Comparison of ENCODE assay signal across 9 cellular contexts in genomic region chr12:78120866-78121590, GRCh38.
DNase-seq lines count a peak whose midpoint lies in the region; ATAC-seq, FAIRE-seq and TF ChIP-seq lines count a peak whose summit lies in the region.
"Had no signal": no experiment of that assay in that cellular context is flagged by ENCODE, and none has a peak within 500 bp of the region (broad histone marks: within the 10 kb centered on the region; RNA-seq: fewer than 3 reads in every experiment).

No MANE protein-coding gene starts in this region.

- TF ChIP-seq POLR2A in uterus (IDR thresholded peaks at IDR 0.05) = no peak

- H3K27ac ChIP-seq in keratinocyte (ENCODE audit: control insufficient read depth, insufficient read depth, low read length) (peak overlapping the region; percentile 30), uterus (no peak overlapping the region), left lung (no peak overlapping the region)

- no peak overlapping the region for H3K9ac ChIP-seq in keratinocyte (ENCODE audit: control insufficient read depth, extremely low read depth, insufficient read depth, low read length)

- no peak overlapping the region for H2AFZ ChIP-seq in keratinocyte (ENCODE audit: control insufficient read depth, low read length)

- no peaks in the 10 kb centered on the region for H3K79me2 ChIP-seq in keratinocyte (ENCODE audit: control insufficient read depth, insufficient read depth, low read length)

- H3K27me3 ChIP-seq in keratinocyte (ENCODE audit: control insufficient read depth, extremely low read depth, insufficient read depth, low read length) (no peaks in the 10 kb centered on the region), uterus (no peaks in the 10 kb centered on the region), left lung (no peaks in the 10 kb centered on the region)

- peak in 1 of 3 experiments; percentile 9 for TF ChIP-seq CTCF in keratinocyte (optimal IDR thresholded peaks at IDR 0.05 in 1 of 3, IDR thresholded peaks at IDR 0.05 in 1 of 3, conservative IDR thresholded peaks at IDR 0.05 in 1 of 3; ENCODE audit: extremely low read depth in 1 of 3, insufficient read depth in 2 of 3, low read length in 3 of 3)
- no peak for TF ChIP-seq CTCF in uterus (IDR thresholded peaks at IDR 0.05)
- TF ChIP-seq CTCF in left lung (IDR thresholded peaks at IDR 0.05) = no peak

- H3K4me1 ChIP-seq in keratinocyte (ENCODE audit: control insufficient read depth, extremely low read depth, insufficient read depth, low read length) = peaks cover 7% of the 10 kb centered on the region
- H3K4me1 ChIP-seq in uterus = no peaks in the 10 kb centered on the region
- H3K4me1 ChIP-seq in left lung = no peaks in the 10 kb centered on the region

- H3K9me1 ChIP-seq in keratinocyte (ENCODE audit: control insufficient read depth, extremely low read depth, insufficient read depth, low read length) = no peaks in the 10 kb centered on the region

- H3K36me3 ChIP-seq in keratinocyte (ENCODE audit: control insufficient read depth in 2 of 2, extremely low read depth in 1 of 2, insufficient read depth in 2 of 2, low read length in 2 of 2) = peaks cover 2 to 20% of the 10 kb centered on the region in 2 experiments
- no peaks in the 10 kb centered on the region for H3K36me3 ChIP-seq in uterus
- H3K36me3 ChIP-seq in left lung = no peaks in the 10 kb centered on the region

- peak; percentile 18 for DNase-seq in COR-L47 (lab: John Stamatoyannopoulos, UW)
- peak; percentile 37 for DNase-seq in SK-N-DZ (ENCODE audit: low spot score)
- DNase-seq in keratinocyte (ENCODE audit: low read depth, low spot score) = no peak
- no peak for DNase-seq in uterus
- no peak for DNase-seq in left lung
- DNase-seq: stimulated activated naive B cell treated with anti-CD40 and anti-IgM and Interleukin-4, amounts not matched to agents 10 μg/mL and 1 μg/mL and 100 μg/mL, for 72 hours had no signal

- intact Hi-C loops in uterus (cut with DNase I; ENCODE audit: low total_unique reads) = no loop called here
- intact Hi-C loops in left lung (cut with DNase I) = no loop called here

- no peaks in the 10 kb centered on the region for H3K9me3 ChIP-seq in keratinocyte (ENCODE audit: control insufficient read depth, low read depth, low read length)
- no peaks in the 10 kb centered on the region for H3K9me3 ChIP-seq in uterus
- H3K9me3 ChIP-seq in left lung = no peaks in the 10 kb centered on the region

- dilution Hi-C loops in keratinocyte (cut with MboI; ENCODE audit: extremely low pct_ligation_motif_present, low sequenced_read_pairs) = no loop called here

- TF ChIP-seq EP300 in Ishikawa (IDR thresholded peaks at IDR 0.05; ENCODE audit: borderline replicate concordance) = no peak

- no peak for FAIRE-seq in keratinocyte (lab: Jason Lieb, UNC)

- ATAC-seq in GM18868 (IDR thresholded peaks at IDR 0.05; ENCODE audit: unreplicated experiment) (no peak), HG02840 (IDR thresholded peaks at IDR 0.05; ENCODE audit: low FRiP score, unreplicated experiment) (no peak), left lung (no peak)
- ATAC-seq: stimulated activated naive B cell treated with anti-CD40 and anti-IgM and Interleukin-4, amounts not matched to agents 10 μg/mL and 1 μg/mL and 100 μg/mL, for 72 hours had no signal

- no peaks in the 10 kb centered on the region for H4K20me1 ChIP-seq in keratinocyte (ENCODE audit: control insufficient read depth, extremely low read depth, insufficient read depth, low read length)

- H3K4me2 ChIP-seq in keratinocyte (ENCODE audit: control insufficient read depth, extremely low read depth, insufficient read depth, low read depth, low read length) = no peak overlapping the region

- peak; percentile 49 for TF ChIP-seq RAD21 in Ishikawa (IDR thresholded peaks at IDR 0.05; ENCODE audit: low read depth)

- no peak overlapping the region for H3K4me3 ChIP-seq in keratinocyte (ENCODE audit: control insufficient read depth in 2 of 3, extremely low read depth in 1 of 3, insufficient read depth in 2 of 3, low read depth in 1 of 3, low read length in 3 of 3)
- no peak overlapping the region for H3K4me3 ChIP-seq in uterus
- H3K4me3 ChIP-seq in left lung = no peak overlapping the region

TF ChIP-seq in Ishikawa, 13 proteins besides CTCF, POLR2A, EP300 and RAD21:
- TF ChIP-seq TAF1 (IDR thresholded peaks at IDR 0.05; ENCODE audit: low read depth) (no peak), FOXM1 (IDR thresholded peaks at IDR 0.05; ENCODE audit: borderline replicate concordance, low read depth) (no peak), TEAD4 (IDR thresholded peaks at IDR 0.05) (no peak), CREB1 (IDR thresholded peaks at IDR 0.05; ENCODE audit: low read depth) (no peak), CEBPB (IDR thresholded peaks at IDR 0.05) (no peak)

Comparison
In these comparisons a context has a peak if more than half of its experiments do, and no peak if none do; other contexts are left out.
1. DNase-seq: peak in COR-L47 (single experiment) and SK-N-DZ (single experiment); none in keratinocyte (single experiment), uterus (0 of 2) and left lung (0 of 2).